ENCODE assay signal across 1 cellular context in the genomic region with DNA sequence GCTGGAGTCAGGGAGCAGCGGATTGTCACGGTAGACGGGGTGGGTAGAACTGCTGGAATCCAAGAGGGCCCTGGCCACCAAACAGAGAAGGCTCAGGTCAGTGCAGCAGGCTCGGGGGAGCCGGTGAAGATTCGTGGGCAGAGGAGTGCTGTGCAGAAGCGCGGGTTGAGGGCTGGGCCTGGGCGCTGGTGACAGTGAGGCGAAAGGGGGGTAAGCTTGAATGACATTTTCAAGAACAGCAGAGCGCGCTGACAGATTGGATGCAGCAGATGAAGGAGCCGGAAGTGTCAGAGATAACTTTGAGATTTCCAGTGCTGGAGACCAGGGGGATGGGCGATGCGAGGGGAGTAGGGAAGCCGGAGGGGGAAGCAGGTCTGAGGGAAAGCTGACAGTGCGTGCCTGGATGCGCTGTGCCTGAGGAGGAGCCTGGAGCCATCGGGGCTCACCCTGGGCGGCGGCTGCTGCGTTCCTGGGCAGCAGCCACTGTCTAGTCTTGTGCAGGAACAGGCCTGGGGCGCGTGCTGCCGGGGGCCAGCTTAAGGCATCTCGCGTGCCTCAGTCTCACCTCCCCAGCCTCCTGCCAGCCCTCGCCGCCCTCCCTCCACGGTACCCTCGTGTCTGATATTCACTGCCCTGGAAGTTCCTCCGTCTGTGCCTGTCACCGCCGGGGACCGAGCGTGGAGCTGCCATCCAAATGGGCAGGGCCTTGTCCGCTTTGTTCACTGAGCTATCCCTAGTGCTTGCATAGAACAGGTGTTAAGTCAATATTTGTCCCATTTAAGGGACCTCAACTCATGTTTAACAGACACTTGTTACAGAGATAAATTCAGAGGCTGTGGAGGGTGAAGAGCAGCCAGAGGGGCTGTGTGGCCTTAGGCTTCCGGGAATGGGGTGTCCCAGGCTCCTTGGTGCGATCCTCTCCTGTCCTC.
TF ChIP-seq lines count a peak whose summit lies in the region.

No MANE protein-coding gene starts in this region.

TF ChIP-seq in HepG2, 621 proteins besides CTCF, POLR2A, EP300 and RAD21 (continues in another document):
- TF ChIP-seq, protein P1, sequence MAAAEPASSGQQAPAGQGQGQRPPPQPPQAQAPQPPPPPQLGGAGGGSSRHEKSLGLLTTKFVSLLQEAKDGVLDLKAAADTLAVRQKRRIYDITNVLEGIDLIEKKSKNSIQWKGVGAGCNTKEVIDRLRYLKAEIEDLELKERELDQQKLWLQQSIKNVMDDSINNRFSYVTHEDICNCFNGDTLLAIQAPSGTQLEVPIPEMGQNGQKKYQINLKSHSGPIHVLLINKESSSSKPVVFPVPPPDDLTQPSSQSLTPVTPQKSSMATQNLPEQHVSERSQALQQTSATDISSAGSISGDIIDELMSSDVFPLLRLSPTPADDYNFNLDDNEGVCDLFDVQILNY (CRISPR knock-in tag; conservative IDR thresholded peaks at IDR 0.05) = no peak
- TF ChIP-seq BHLHE40 (IDR thresholded peaks at IDR 0.05; ENCODE audit: low read length) (0 out of 2 replicates have a peak, but pooled peaks have one; percentile 8), SMARCC2 (IDR thresholded peaks at IDR 0.05) (no peak), MED8 (CRISPR knock-in tag; IDR thresholded peaks at IDR 0.05; ENCODE audit: insufficient replicate concordance) (no peak), RCOR2 (CRISPR knock-in tag; IDR thresholded peaks at IDR 0.05) (no peak), ZNF530 (CRISPR knock-in tag; IDR thresholded peaks at IDR 0.05; ENCODE audit: low read depth) (no peak), TCF12 (IDR thresholded peaks at IDR 0.05) (no peak), TCF12 (CRISPR knock-in tag; IDR thresholded peaks at IDR 0.05) (no peak), RARA (CRISPR knock-in tag; IDR thresholded peaks at IDR 0.05) (no peak), GTF3A (CRISPR knock-in tag; conservative IDR thresholded peaks at IDR 0.05) (no peak), SMC3 (IDR thresholded peaks at IDR 0.05; ENCODE audit: low read length) (no peak), GATAD1 (CRISPR knock-in tag; IDR thresholded peaks at IDR 0.05) (no peak), BRD4 (CRISPR knock-in tag; IDR thresholded peaks at IDR 0.05) (no peak), SPEN (CRISPR knock-in tag; IDR thresholded peaks at IDR 0.05; ENCODE audit: low read depth) (no peak), IRX3 (CRISPR knock-in tag; IDR thresholded peaks at IDR 0.05; ENCODE audit: borderline replicate concordance, low read depth) (no peak), GPN1 (CRISPR knock-in tag; IDR thresholded peaks at IDR 0.05; ENCODE audit: borderline replicate concordance) (no peak), HHEX (CRISPR knock-in tag; IDR thresholded peaks at IDR 0.05) (peak; percentile 52; the same call in 1 of the 2 replicates), RFX1 (IDR thresholded peaks at IDR 0.05) (no peak), ZBTB38 (CRISPR knock-in tag; IDR thresholded peaks at IDR 0.05) (no peak), SP140L (CRISPR knock-in tag; IDR thresholded peaks at IDR 0.05; ENCODE audit: borderline replicate concordance) (no peak), ZNF484 (CRISPR knock-in tag; IDR thresholded peaks at IDR 0.05; ENCODE audit: borderline replicate concordance, low read depth) (no peak), ZNF782 (CRISPR knock-in tag; IDR thresholded peaks at IDR 0.05; ENCODE audit: borderline replicate concordance) (no peak), PITX1 (CRISPR knock-in tag; IDR thresholded peaks at IDR 0.05) (no peak), ZNF180 (CRISPR knock-in tag; IDR thresholded peaks at IDR 0.05; ENCODE audit: borderline replicate concordance, low read depth) (no peak), ZNF496 (CRISPR knock-in tag; IDR thresholded peaks at IDR 0.05; ENCODE audit: insufficient replicate concordance) (no peak), ZSCAN30 (CRISPR knock-in tag; IDR thresholded peaks at IDR 0.05) (no peak), ISX (CRISPR knock-in tag; conservative IDR thresholded peaks at IDR 0.05) (no peak), ZNF746 (CRISPR knock-in tag; IDR thresholded peaks at IDR 0.05) (no peak), ZNF343 (CRISPR knock-in tag; IDR thresholded peaks at IDR 0.05) (no peak), KLF15 (CRISPR knock-in tag; IDR thresholded peaks at IDR 0.05; ENCODE audit: borderline replicate concordance) (no peak), ZNF317 (CRISPR knock-in tag; IDR thresholded peaks at IDR 0.05) (no peak), NR2F1 (CRISPR knock-in tag; IDR thresholded peaks at IDR 0.05) (no peak), FOXA1 (IDR thresholded peaks at IDR 0.05) (no peak), FOXA1 (CRISPR knock-in tag; IDR thresholded peaks at IDR 0.05) (peak; percentile 45; the same call in 1 of the 2 replicates), ZNF614 (CRISPR knock-in tag; IDR thresholded peaks at IDR 0.05; ENCODE audit: borderline replicate concordance) (no peak), ZNF367 (CRISPR knock-in tag; IDR thresholded peaks at IDR 0.05; ENCODE audit: borderline replicate concordance) (no peak), ZC3H4 (CRISPR knock-in tag; IDR thresholded peaks at IDR 0.05; ENCODE audit: borderline replicate concordance) (no peak), TSC22D2 (CRISPR knock-in tag; IDR thresholded peaks at IDR 0.05; ENCODE audit: borderline replicate concordance) (no peak), REPIN1 (CRISPR knock-in tag; IDR thresholded peaks at IDR 0.05; ENCODE audit: borderline replicate concordance, low read depth) (0 out of 2 replicates have a peak, but pooled peaks have one; percentile 20), ZFP36 (IDR thresholded peaks at IDR 0.05; ENCODE audit: borderline replicate concordance, low read depth, low read length, partially characterized antibody) (no peak), KAT7 (CRISPR knock-in tag; IDR thresholded peaks at IDR 0.05; ENCODE audit: borderline replicate concordance) (no peak), ZFP37 (CRISPR knock-in tag; IDR thresholded peaks at IDR 0.05; ENCODE audit: borderline replicate concordance) (no peak), ZNF335 (CRISPR knock-in tag; IDR thresholded peaks at IDR 0.05) (no peak), ZFX (CRISPR knock-in tag; IDR thresholded peaks at IDR 0.05; ENCODE audit: low read depth) (no peak), TOPORS (CRISPR knock-in tag; IDR thresholded peaks at IDR 0.05) (no peak), HDAC6 (IDR thresholded peaks at IDR 0.05; ENCODE audit: low read depth, low read length) (no peak)
- TF ChIP-seq, protein P2, sequence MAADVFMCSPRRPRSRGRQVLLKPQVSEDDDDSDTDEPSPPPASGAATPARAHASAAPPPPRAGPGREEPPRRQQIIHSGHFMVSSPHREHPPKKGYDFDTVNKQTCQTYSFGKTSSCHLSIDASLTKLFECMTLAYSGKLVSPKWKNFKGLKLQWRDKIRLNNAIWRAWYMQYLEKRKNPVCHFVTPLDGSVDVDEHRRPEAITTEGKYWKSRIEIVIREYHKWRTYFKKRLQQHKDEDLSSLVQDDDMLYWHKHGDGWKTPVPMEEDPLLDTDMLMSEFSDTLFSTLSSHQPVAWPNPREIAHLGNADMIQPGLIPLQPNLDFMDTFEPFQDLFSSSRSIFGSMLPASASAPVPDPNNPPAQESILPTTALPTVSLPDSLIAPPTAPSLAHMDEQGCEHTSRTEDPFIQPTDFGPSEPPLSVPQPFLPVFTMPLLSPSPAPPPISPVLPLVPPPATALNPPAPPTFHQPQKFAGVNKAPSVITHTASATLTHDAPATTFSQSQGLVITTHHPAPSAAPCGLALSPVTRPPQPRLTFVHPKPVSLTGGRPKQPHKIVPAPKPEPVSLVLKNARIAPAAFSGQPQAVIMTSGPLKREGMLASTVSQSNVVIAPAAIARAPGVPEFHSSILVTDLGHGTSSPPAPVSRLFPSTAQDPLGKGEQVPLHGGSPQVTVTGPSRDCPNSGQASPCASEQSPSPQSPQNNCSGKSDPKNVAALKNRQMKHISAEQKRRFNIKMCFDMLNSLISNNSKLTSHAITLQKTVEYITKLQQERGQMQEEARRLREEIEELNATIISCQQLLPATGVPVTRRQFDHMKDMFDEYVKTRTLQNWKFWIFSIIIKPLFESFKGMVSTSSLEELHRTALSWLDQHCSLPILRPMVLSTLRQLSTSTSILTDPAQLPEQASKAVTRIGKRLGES (CRISPR knock-in tag; IDR thresholded peaks at IDR 0.05; ENCODE audit: borderline replicate concordance) = no peak
- TF ChIP-seq, protein P3, sequence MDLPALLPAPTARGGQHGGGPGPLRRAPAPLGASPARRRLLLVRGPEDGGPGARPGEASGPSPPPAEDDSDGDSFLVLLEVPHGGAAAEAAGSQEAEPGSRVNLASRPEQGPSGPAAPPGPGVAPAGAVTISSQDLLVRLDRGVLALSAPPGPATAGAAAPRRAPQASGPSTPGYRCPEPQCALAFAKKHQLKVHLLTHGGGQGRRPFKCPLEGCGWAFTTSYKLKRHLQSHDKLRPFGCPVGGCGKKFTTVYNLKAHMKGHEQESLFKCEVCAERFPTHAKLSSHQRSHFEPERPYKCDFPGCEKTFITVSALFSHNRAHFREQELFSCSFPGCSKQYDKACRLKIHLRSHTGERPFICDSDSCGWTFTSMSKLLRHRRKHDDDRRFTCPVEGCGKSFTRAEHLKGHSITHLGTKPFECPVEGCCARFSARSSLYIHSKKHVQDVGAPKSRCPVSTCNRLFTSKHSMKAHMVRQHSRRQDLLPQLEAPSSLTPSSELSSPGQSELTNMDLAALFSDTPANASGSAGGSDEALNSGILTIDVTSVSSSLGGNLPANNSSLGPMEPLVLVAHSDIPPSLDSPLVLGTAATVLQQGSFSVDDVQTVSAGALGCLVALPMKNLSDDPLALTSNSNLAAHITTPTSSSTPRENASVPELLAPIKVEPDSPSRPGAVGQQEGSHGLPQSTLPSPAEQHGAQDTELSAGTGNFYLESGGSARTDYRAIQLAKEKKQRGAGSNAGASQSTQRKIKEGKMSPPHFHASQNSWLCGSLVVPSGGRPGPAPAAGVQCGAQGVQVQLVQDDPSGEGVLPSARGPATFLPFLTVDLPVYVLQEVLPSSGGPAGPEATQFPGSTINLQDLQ (CRISPR knock-in tag; IDR thresholded peaks at IDR 0.05) = 0 out of 2 replicates have a peak, but pooled peaks have one; percentile 36
- TF ChIP-seq, protein P4, sequence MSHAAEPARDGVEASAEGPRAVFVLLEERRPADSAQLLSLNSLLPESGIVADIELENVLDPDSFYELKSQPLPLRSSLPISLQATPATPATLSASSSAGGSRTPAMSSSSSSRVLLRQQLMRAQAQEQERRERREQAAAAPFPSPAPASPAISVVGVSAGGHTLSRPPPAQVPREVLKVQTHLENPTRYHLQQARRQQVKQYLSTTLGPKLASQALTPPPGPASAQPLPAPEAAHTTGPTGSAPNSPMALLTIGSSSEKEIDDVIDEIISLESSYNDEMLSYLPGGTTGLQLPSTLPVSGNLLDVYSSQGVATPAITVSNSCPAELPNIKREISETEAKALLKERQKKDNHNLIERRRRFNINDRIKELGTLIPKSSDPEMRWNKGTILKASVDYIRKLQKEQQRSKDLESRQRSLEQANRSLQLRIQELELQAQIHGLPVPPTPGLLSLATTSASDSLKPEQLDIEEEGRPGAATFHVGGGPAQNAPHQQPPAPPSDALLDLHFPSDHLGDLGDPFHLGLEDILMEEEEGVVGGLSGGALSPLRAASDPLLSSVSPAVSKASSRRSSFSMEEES (CRISPR knock-in tag; IDR thresholded peaks at IDR 0.05) = no peak
- TF ChIP-seq, protein P5, sequence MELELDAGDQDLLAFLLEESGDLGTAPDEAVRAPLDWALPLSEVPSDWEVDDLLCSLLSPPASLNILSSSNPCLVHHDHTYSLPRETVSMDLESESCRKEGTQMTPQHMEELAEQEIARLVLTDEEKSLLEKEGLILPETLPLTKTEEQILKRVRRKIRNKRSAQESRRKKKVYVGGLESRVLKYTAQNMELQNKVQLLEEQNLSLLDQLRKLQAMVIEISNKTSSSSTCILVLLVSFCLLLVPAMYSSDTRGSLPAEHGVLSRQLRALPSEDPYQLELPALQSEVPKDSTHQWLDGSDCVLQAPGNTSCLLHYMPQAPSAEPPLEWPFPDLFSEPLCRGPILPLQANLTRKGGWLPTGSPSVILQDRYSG (CRISPR knock-in tag; IDR thresholded peaks at IDR 0.05) = no peak
- TF ChIP-seq, protein P6, sequence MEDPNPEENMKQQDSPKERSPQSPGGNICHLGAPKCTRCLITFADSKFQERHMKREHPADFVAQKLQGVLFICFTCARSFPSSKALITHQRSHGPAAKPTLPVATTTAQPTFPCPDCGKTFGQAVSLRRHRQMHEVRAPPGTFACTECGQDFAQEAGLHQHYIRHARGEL (CRISPR knock-in tag; IDR thresholded peaks at IDR 0.05) = no peak
- TF ChIP-seq, protein P7, sequence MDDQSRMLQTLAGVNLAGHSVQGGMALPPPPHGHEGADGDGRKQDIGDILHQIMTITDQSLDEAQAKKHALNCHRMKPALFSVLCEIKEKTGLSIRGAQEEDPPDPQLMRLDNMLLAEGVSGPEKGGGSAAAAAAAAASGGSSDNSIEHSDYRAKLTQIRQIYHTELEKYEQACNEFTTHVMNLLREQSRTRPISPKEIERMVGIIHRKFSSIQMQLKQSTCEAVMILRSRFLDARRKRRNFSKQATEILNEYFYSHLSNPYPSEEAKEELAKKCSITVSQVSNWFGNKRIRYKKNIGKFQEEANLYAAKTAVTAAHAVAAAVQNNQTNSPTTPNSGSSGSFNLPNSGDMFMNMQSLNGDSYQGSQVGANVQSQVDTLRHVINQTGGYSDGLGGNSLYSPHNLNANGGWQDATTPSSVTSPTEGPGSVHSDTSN (CRISPR knock-in tag; IDR thresholded peaks at IDR 0.05; ENCODE audit: borderline replicate concordance) = no peak
- TF ChIP-seq, protein P8, sequence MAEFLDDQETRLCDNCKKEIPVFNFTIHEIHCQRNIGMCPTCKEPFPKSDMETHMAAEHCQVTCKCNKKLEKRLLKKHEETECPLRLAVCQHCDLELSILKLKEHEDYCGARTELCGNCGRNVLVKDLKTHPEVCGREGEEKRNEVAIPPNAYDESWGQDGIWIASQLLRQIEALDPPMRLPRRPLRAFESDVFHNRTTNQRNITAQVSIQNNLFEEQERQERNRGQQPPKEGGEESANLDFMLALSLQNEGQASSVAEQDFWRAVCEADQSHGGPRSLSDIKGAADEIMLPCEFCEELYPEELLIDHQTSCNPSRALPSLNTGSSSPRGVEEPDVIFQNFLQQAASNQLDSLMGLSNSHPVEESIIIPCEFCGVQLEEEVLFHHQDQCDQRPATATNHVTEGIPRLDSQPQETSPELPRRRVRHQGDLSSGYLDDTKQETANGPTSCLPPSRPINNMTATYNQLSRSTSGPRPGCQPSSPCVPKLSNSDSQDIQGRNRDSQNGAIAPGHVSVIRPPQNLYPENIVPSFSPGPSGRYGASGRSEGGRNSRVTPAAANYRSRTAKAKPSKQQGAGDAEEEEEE (CRISPR knock-in tag; IDR thresholded peaks at IDR 0.05; ENCODE audit: borderline replicate concordance) = no peak
- TF ChIP-seq, protein P9, sequence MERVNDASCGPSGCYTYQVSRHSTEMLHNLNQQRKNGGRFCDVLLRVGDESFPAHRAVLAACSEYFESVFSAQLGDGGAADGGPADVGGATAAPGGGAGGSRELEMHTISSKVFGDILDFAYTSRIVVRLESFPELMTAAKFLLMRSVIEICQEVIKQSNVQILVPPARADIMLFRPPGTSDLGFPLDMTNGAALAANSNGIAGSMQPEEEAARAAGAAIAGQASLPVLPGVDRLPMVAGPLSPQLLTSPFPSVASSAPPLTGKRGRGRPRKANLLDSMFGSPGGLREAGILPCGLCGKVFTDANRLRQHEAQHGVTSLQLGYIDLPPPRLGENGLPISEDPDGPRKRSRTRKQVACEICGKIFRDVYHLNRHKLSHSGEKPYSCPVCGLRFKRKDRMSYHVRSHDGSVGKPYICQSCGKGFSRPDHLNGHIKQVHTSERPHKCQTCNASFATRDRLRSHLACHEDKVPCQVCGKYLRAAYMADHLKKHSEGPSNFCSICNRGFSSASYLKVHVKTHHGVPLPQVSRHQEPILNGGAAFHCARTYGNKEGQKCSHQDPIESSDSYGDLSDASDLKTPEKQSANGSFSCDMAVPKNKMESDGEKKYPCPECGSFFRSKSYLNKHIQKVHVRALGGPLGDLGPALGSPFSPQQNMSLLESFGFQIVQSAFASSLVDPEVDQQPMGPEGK (CRISPR knock-in tag; IDR thresholded peaks at IDR 0.05) = 0 out of 2 replicates have a peak, but pooled peaks have one; percentile 16
